ENCODE assay signal across 5 cellular contexts in the genomic region with DNA sequence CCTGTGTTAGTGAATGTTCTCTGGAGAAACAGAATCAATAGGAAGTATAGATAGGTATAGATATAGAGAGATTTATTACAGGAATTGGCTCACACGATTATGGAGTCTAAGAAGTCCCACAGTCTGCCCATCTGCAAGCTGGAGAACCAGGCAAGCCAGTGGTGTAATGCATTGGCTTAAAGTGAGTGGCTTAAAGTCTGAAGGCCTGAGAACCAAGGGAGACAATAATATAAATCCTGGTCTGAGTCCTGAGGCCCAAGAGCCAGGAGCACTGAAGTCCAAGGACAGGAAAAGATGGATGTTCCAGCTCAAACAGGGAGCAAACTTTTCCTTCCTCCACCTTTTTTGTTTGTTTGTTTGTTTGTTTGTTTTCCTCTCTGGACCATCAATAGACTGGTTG.
"Had no signal": no experiment of that assay in that cellular context is flagged by ENCODE, and none has a peak within 500 bp of the region (broad histone marks: within the 10 kb centered on the region; RNA-seq: fewer than 3 reads in every experiment).

No MANE protein-coding gene starts in this region.

- DNase-seq: H9, HCEC 1CT, IMR-90 had no signal

- H3K4me2 ChIP-seq: GM23338 had no signal

- H3K4me3 ChIP-seq: GM23338, K562 had no signal

- ATAC-seq: GM23338, K562 had no signal
